1 cellular context compared by ENCODE assay signal in genomic region chr10:124648738-124649137, GRCh38.
TF ChIP-seq lines count a peak whose summit lies in the region.

No MANE protein-coding gene starts in this region.

TF ChIP-seq in K562, 482 proteins besides CTCF, POLR2A, EP300 and RAD21 (continued from another document):
- TF ChIP-seq ARID4B (CRISPR knock-in tag; IDR thresholded peaks at IDR 0.05) (no peak), TFAP4 (CRISPR knock-in tag; IDR thresholded peaks at IDR 0.05; ENCODE audit: borderline replicate concordance) (peak; percentile 79; the same call in 1 of the 2 replicates), MAFF (IDR thresholded peaks at IDR 0.05; ENCODE audit: low read length) (peak; percentile 58; the same call in 1 of the 2 replicates), NFIC (IDR thresholded peaks at IDR 0.05) (peak; percentile 97), MNT (conservative IDR thresholded peaks at IDR 0.05) (peak in 1 of 2 experiments; percentile 46; a peak in 2 of 4 replicates), CTBP1 (IDR thresholded peaks at IDR 0.05; ENCODE audit: borderline replicate concordance) (peak; percentile 72), ZNF592 (IDR thresholded peaks at IDR 0.05) (peak; percentile 77), ZNF551 (CRISPR knock-in tag; IDR thresholded peaks at IDR 0.05) (no peak), ZNF316 (IDR thresholded peaks at IDR 0.05) (peak; percentile 86), ARID1B (IDR thresholded peaks at IDR 0.05) (peak; percentile 45; the same call in 1 of the 2 replicates), ZNF311 (CRISPR knock-in tag; IDR thresholded peaks at IDR 0.05) (no peak), ZBTB33 (CRISPR knock-in tag; IDR thresholded peaks at IDR 0.05) (no peak), DIDO1 (tag; IDR thresholded peaks at IDR 0.05; ENCODE audit: low read depth) (no peak), EP400 (IDR thresholded peaks at IDR 0.05) (no peak), NFE2 (IDR thresholded peaks at IDR 0.05; ENCODE audit: low read depth) (peak; percentile 89), TCF3 (CRISPR knock-in tag; IDR thresholded peaks at IDR 0.05) (peak; percentile 48; the same call in 1 of the 2 replicates), DPF2 (IDR thresholded peaks at IDR 0.05) (peak; percentile 53; the same call in 1 of the 2 replicates), NEUROD1 (IDR thresholded peaks at IDR 0.05; ENCODE audit: borderline replicate concordance, low read depth, low read length, partially characterized antibody) (no peak), HDAC1 (IDR thresholded peaks at IDR 0.05) (peak in 1 of 2 experiments; percentile 47; a peak in 2 of 4 replicates), FOXK2 (conservative IDR thresholded peaks at IDR 0.05 in 1 of 2, IDR thresholded peaks at IDR 0.05 in 1 of 2; ENCODE audit: low read depth in 2 of 2) (peak; percentile 73 to 78; a peak in 3 of 4 replicates), BHLHE40 (IDR thresholded peaks at IDR 0.05; ENCODE audit: low read length) (0 out of 2 replicates have a peak, but pooled peaks have one; percentile 21), MAFK (IDR thresholded peaks at IDR 0.05; ENCODE audit: low read length) (peak; percentile 47; the same call in 1 of the 2 replicates), C11orf30 (IDR thresholded peaks at IDR 0.05; ENCODE audit: low read depth) (peak; percentile 90), CBFA2T3 (IDR thresholded peaks at IDR 0.05) (peak; percentile 43), TOE1 (IDR thresholded peaks at IDR 0.05; ENCODE audit: borderline replicate concordance) (no peak), TOE1 (CRISPR knock-in tag; IDR thresholded peaks at IDR 0.05; ENCODE audit: borderline replicate concordance, low read depth) (no peak), SOX6 (IDR thresholded peaks at IDR 0.05) (0 out of 2 replicates have a peak, but pooled peaks have one; percentile 33), ZC3H11A (IDR thresholded peaks at IDR 0.05; ENCODE audit: low read depth, low read length) (no peak), RNF2 (IDR thresholded peaks at IDR 0.05) (0 out of 2 replicates have a peak, but pooled peaks have one; percentile 35), MAFG (tag; conservative IDR thresholded peaks at IDR 0.05) (peak; percentile 87), JUND (IDR thresholded peaks at IDR 0.05; ENCODE audit: borderline replicate concordance, low read depth, low read length) (0 out of 2 replicates have a peak, but pooled peaks have one; percentile 28), JUND (tag; IDR thresholded peaks at IDR 0.05; ENCODE audit: borderline replicate concordance, low read depth, low read length) (no peak; the same call in 2 of the 3 replicates), NRF1 (conservative IDR thresholded peaks at IDR 0.05 in 1 of 2, IDR thresholded peaks at IDR 0.05 in 1 of 2) (0 out of 4 replicates have a peak, but pooled peaks of 1 of the 2 experiments have one; percentile 15), HDAC3 (IDR thresholded peaks at IDR 0.05; ENCODE audit: borderline replicate concordance, partially characterized antibody) (no peak), MYC (IDR thresholded peaks at IDR 0.05; ENCODE audit: low read depth, low read length) (0 out of 2 replicates have a peak, but pooled peaks have one; percentile 20), MYC (CRISPR knock-in tag; IDR thresholded peaks at IDR 0.05; ENCODE audit: borderline replicate concordance, low read depth) (no peak), STAT5B (CRISPR knock-in tag; IDR thresholded peaks at IDR 0.05) (no peak), PHB2 (IDR thresholded peaks at IDR 0.05; ENCODE audit: low read depth) (no peak), RCOR1 (IDR thresholded peaks at IDR 0.05; ENCODE audit: borderline replicate concordance in 1 of 2, low read depth in 2 of 2, low read length in 2 of 2) (peak in 1 of 2 experiments; percentile 88; a peak in 2 of 4 replicates), ZNF589 (CRISPR knock-in tag; IDR thresholded peaks at IDR 0.05; ENCODE audit: low read depth) (no peak), ZNF217 (CRISPR knock-in tag; IDR thresholded peaks at IDR 0.05) (no peak), BACH1 (tag; IDR thresholded peaks at IDR 0.05) (0 out of 2 replicates have a peak, but pooled peaks have one; percentile 27)
